In the genomic region with DNA sequence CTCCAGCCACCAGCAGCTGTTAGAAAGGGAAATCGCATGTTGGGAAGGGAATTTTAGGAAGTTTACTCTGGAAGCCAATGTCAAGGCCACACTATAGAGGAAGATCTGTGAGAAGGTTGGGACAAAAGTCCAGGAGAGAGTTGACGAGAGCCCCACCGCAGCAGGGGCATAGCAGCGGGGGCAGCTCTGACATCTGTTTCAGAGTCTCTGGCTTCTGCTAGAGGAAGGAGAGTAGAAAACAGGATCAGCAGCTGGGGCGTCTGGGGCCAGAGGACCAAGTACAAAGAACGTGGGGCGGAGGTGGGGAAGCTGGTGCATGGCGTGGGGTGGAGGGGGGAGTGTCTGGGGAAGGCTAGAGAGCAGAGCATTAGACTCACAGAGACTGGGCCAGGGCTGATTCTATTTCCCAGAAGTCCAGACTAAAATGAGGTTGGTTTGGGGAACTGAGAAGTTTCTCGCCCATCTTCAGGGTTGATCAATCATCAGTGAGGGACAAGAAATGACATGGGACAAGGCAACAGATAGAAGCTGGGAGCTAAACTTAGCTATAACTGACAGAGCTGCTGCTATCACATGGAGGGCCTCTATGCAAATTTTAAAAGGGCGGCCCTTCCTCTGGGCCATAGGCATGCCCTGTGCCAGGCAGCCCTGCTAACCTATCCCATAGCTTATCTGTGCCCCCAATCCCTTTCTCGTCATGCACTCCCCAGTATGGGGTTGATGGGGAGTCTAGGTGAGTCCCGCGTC, we compare ENCODE assay signal across 8 cellular contexts. TPM values are rescaled to one million over a fixed set of nuclear protein-coding genes. Genes with fewer than 3 reads are reported as not detected.
A peak's percentile ranks its signal among the peaks of the same experiment; 100 is the strongest.
DNase-seq lines count a peak whose midpoint lies in the region; ATAC-seq and TF ChIP-seq lines count a peak whose summit lies in the region.

No MANE protein-coding gene starts in this region.

- H3K4me1 Mint-ChIP-seq in CD8-positive, alpha-beta memory T cell: peaks cover 13 to 24% (median 15%) of the 10 kb centered on the region in 3 donors

- peaks cover 10% of the 10 kb centered on the region for H3K36me3 ChIP-seq in CD8-positive, alpha-beta memory T cell (ENCODE audit: insufficient read depth, low read length)
- H3K36me3 ChIP-seq in iPS-18a (ENCODE audit: control insufficient read depth, low read depth, low read length) (peaks cover 7% of the 10 kb centered on the region), thyroid gland (peaks cover 6 to 11% of the 10 kb centered on the region in 2 donors)

- H3K4me3 ChIP-seq in CD8-positive, alpha-beta memory T cell (ENCODE audit: low read length): no peak overlapping the region
- H3K4me3 ChIP-seq in iPS-18a (ENCODE audit: low read length): peak overlapping the region; percentile 75
- H3K4me3 ChIP-seq in thyroid gland (replicated peaks in 1 of 3): peak overlapping the region in 1 of 3 donors; percentile 65

- TF ChIP-seq POLR2A in GM19193 (IDR thresholded peaks at IDR 0.05; ENCODE audit: extremely low read depth, insufficient read depth, insufficient read length) (peak; percentile 60), thyroid gland (IDR thresholded peaks at IDR 0.05) (no peak)

- POLR2A ChIA-PET in CD8-positive, alpha-beta memory T cell (lab: Charles Lee): interaction anchor here (2.5 to 2.6 kb wide), 2 partner anchors 61 to 101 kb away, joined by 9 to 10 read pairs; partner anchors contain the start of gene ATXN2L

- H3K9ac ChIP-seq in iPS-18a (ENCODE audit: low read length): peak overlapping the region; percentile 46

- H3K36me3 Mint-ChIP-seq in CD8-positive, alpha-beta memory T cell: peaks cover 4 to 34% (median 5%) of the 10 kb centered on the region in 3 donors

- peak overlapping the region; percentile 63 to 99 (median 84) for H3K27ac Mint-ChIP-seq in CD8-positive, alpha-beta memory T cell

- WGBS in thyroid gland, 2 donors: 64 to 69% methylated on average over 13 of the region's 13 CpGs

- H3K27ac ChIP-seq in CD8-positive, alpha-beta memory T cell (ENCODE audit: low read depth, low read length): no peak overlapping the region
- H3K27ac ChIP-seq in iPS-18a (ENCODE audit: low read length): peak overlapping the region; percentile 61
- H3K27ac ChIP-seq in thyroid gland: peak overlapping the region; percentile 14 to 97 (median 40)

- peak overlapping the region; percentile 86 to 98 (median 94) for H3K4me3 Mint-ChIP-seq in CD8-positive, alpha-beta memory T cell

- H3K27me3 ChIP-seq in CD8-positive, alpha-beta memory T cell (ENCODE audit: insufficient read depth, low read length, poor library complexity, severe bottlenecking): no peaks in the 10 kb centered on the region
- H3K27me3 ChIP-seq in iPS-18a (ENCODE audit: control insufficient read depth, insufficient read depth, low read length) (no peaks in the 10 kb centered on the region), thyroid gland (no peaks in the 10 kb centered on the region)

- peak; percentile 47 for ATAC-seq in HG03135 (IDR thresholded peaks at IDR 0.05; ENCODE audit: unreplicated experiment)

- TF ChIP-seq CTCF in thyroid gland (IDR thresholded peaks at IDR 0.05): no peak

- intact Hi-C loops in thyroid gland (cut with DNase I): no loop called here

- peaks cover 0 to 2% of the 10 kb centered on the region in 2 donors for H3K27me3 Mint-ChIP-seq in CD8-positive, alpha-beta memory T cell

- peaks cover 11% of the 10 kb centered on the region for H3K4me1 ChIP-seq in CD8-positive, alpha-beta memory T cell (ENCODE audit: insufficient read depth, low read length)
- peaks cover 5% of the 10 kb centered on the region for H3K4me1 ChIP-seq in iPS-18a (ENCODE audit: control insufficient read depth, low read depth, low read length)
- peaks cover 8 to 11% of the 10 kb centered on the region in 2 donors for H3K4me1 ChIP-seq in thyroid gland

- DNase-seq in CD8-positive, alpha-beta memory T cell: no peak
- peak; percentile 22 for DNase-seq in SW480 (ENCODE audit: low spot score)
- no peak for DNase-seq in thyroid gland
- no peak for DNase-seq in midbrain (lab: John Stamatoyannopoulos, UW)
- DNase-seq in epidermal melanocyte (ENCODE audit: insufficient read length, low spot score): no peak

- CTCF ChIA-PET in CD8-positive, alpha-beta memory T cell (lab: Charles Lee): interaction anchor here (0.9 to 8.9 kb wide), 3 partner anchors 10 to 77 kb away, joined by 3 to 55 read pairs (median 5); no protein-coding TSS in a partner anchor

- H3K9me3 ChIP-seq in CD8-positive, alpha-beta memory T cell (ENCODE audit: low read length): no peaks in the 10 kb centered on the region
- H3K9me3 ChIP-seq in iPS-18a (ENCODE audit: control insufficient read depth, low read depth, low read length): no peaks in the 10 kb centered on the region
- H3K9me3 ChIP-seq in thyroid gland: no peaks in the 10 kb centered on the region

- H3K9me3 Mint-ChIP-seq in CD8-positive, alpha-beta memory T cell: no peaks in the 10 kb centered on the region

RNA-seq across cellular contexts. Expression of gene RABEP2, which starts 1.2 kb away (rescaled TPM):
- total RNA-seq in CD8-positive, alpha-beta memory T cell: 10 to 100 TPM; 20.8 to 21.7 TPM
- 6.6 TPM for polyA plus RNA-seq in CD8-positive, alpha-beta memory T cell
- 10 to 100 TPM; 36.7 to 55.8 (median 41.2) TPM for total RNA-seq in thyroid gland

RNA-seq across cellular contexts. Expression of gene CD19, which starts 7.9 kb away (rescaled TPM):
- not detected for total RNA-seq in CD8-positive, alpha-beta memory T cell
- not detected for polyA plus RNA-seq in CD8-positive, alpha-beta memory T cell
- total RNA-seq in thyroid gland: not detected

RNA-seq across cellular contexts. Expression of gene NFATC2IP, which starts 26.9 kb away (rescaled TPM):
- total RNA-seq in CD8-positive, alpha-beta memory T cell: 10 to 100 TPM; 75.1 to 77.0 TPM
- 35.0 TPM for polyA plus RNA-seq in CD8-positive, alpha-beta memory T cell
- 10 to 100 TPM; 20.5 to 33.6 (median 28.2) TPM for total RNA-seq in thyroid gland

RNA-seq across cellular contexts. Expression of gene ATP2A1, which starts 45.5 kb away (rescaled TPM):
- total RNA-seq in CD8-positive, alpha-beta memory T cell: 1 to 10 TPM; 1.9 to 2.1 TPM
- polyA plus RNA-seq in CD8-positive, alpha-beta memory T cell: not detected
- total RNA-seq in thyroid gland: 1 to 10 TPM in 2 of 4 donors, under 1 TPM in 1, not detected in 1; 0.27 to 2.7 (median 2.3) TPM

RNA-seq across cellular contexts. Expression of gene SPNS1, which starts 50.8 kb away (rescaled TPM):
- 10 to 100 TPM; 36.5 to 40.9 TPM for total RNA-seq in CD8-positive, alpha-beta memory T cell
- 33.2 TPM for polyA plus RNA-seq in CD8-positive, alpha-beta memory T cell
- 10 to 100 TPM; 16.5 to 24.2 (median 20.6) TPM for total RNA-seq in thyroid gland
